1 cellular context compared by ENCODE assay signal in genomic region chr10:117375360-117376147, GRCh38.
TF ChIP-seq lines count a peak whose summit lies in the region.

Gene PDZD8 (minus strand): TSS chr10:117375440. CDS start chr10:117375227, 213 bp downstream.

TF ChIP-seq in H1, 55 proteins besides CTCF, POLR2A, EP300 and RAD21:
- TF ChIP-seq CHD1 (IDR thresholded peaks at IDR 0.05; ENCODE audit: low read depth, low read length) (no peak), RXRA (IDR thresholded peaks at IDR 0.05; ENCODE audit: insufficient read depth, low read depth, low read length) (no peak), HDAC2 (IDR thresholded peaks at IDR 0.05; ENCODE audit: borderline replicate concordance in 1 of 2, low read depth in 2 of 2, low read length in 2 of 2) (peak; percentile 15 to 73; a peak in 2 of 4 replicates), RFX5 (IDR thresholded peaks at IDR 0.05; ENCODE audit: borderline replicate concordance, low read depth, low read length) (no peak), GABPA (IDR thresholded peaks at IDR 0.05; ENCODE audit: borderline replicate concordance, insufficient read depth, low read length) (no peak), GTF2F1 (IDR thresholded peaks at IDR 0.05; ENCODE audit: borderline replicate concordance, low read depth, low read length) (no peak), ZNF274 (IDR thresholded peaks at IDR 0.05; ENCODE audit: borderline replicate concordance, extremely low read depth, low read length) (no peak), SP2 (IDR thresholded peaks at IDR 0.05; ENCODE audit: low read length) (no peak), PHF8 (conservative IDR thresholded peaks at IDR 0.05; ENCODE audit: low read depth, low read length) (peak; percentile 47; the same call in 1 of the 2 replicates), MAX (IDR thresholded peaks at IDR 0.05) (peak; percentile 93), CREB1 (IDR thresholded peaks at IDR 0.05) (peak; percentile 83), BCL11A (IDR thresholded peaks at IDR 0.05; ENCODE audit: low read depth in 2 of 2, low read length in 2 of 2) (no peak), SIRT6 (IDR thresholded peaks at IDR 0.05; ENCODE audit: low read length) (no peak), TEAD4 (IDR thresholded peaks at IDR 0.05; ENCODE audit: low read depth, low read length) (peak; percentile 70), SAP30 (IDR thresholded peaks at IDR 0.05; ENCODE audit: insufficient read depth, insufficient replicate concordance, low read length) (no peak), TBP (IDR thresholded peaks at IDR 0.05; ENCODE audit: low read depth, low read length) (peak; percentile 52), YY1 (IDR thresholded peaks at IDR 0.05; ENCODE audit: low read depth, low read length) (no peak; the same call in 1 of the 2 replicates), MAFK (IDR thresholded peaks at IDR 0.05; ENCODE audit: low read depth, low read length) (no peak), ATF2 (IDR thresholded peaks at IDR 0.05; ENCODE audit: low read length) (no peak), SP1 (IDR thresholded peaks at IDR 0.05; ENCODE audit: low read depth, low read length) (no peak), CHD7 (IDR thresholded peaks at IDR 0.05; ENCODE audit: insufficient replicate concordance, low read length) (no peak), CBX5 (IDR thresholded peaks at IDR 0.05; ENCODE audit: low read depth, low read length) (no peak), KDM4A (IDR thresholded peaks at IDR 0.05; ENCODE audit: low read depth, low read length, severe bottlenecking) (peak; percentile 99), ASH2L (IDR thresholded peaks at IDR 0.05; ENCODE audit: low read length) (peak; percentile 93), TCF12 (IDR thresholded peaks at IDR 0.05; ENCODE audit: low read depth, low read length) (no peak), CTBP2 (IDR thresholded peaks at IDR 0.05; ENCODE audit: borderline replicate concordance, insufficient read depth, insufficient read length, low read length) (peak; percentile 29), SP4 (IDR thresholded peaks at IDR 0.05; ENCODE audit: low read length) (no peak), BACH1 (IDR thresholded peaks at IDR 0.05; ENCODE audit: low read length) (peak; percentile 16; the same call in 1 of the 2 replicates), JUND (IDR thresholded peaks at IDR 0.05; ENCODE audit: low read length) (no peak), RNF2 (IDR thresholded peaks at IDR 0.05; ENCODE audit: borderline replicate concordance, low read depth, low read length, missing control alignments, poor library complexity, severe bottlenecking) (no peak), NANOG (IDR thresholded peaks at IDR 0.05; ENCODE audit: insufficient read depth, low read depth, low read length, poor library complexity, severe bottlenecking) (no peak), CHD2 (IDR thresholded peaks at IDR 0.05; ENCODE audit: low read length) (no peak), POLR2AphosphoS5 (IDR thresholded peaks at IDR 0.05; ENCODE audit: low read depth, low read length) (no peak), KDM5A (IDR thresholded peaks at IDR 0.05; ENCODE audit: low read length) (no peak), EGR1 (IDR thresholded peaks at IDR 0.05; ENCODE audit: borderline replicate concordance, low read depth, low read length) (no peak), SUZ12 (IDR thresholded peaks at IDR 0.05; ENCODE audit: low read length) (no peak), NRF1 (IDR thresholded peaks at IDR 0.05; ENCODE audit: low read depth, low read length) (no peak), SIX5 (IDR thresholded peaks at IDR 0.05; ENCODE audit: low read depth, low read length) (no peak), TAF1 (IDR thresholded peaks at IDR 0.05; ENCODE audit: low read depth, low read length) (peak; percentile 79), USF2 (IDR thresholded peaks at IDR 0.05; ENCODE audit: low read length) (no peak), ATF3 (IDR thresholded peaks at IDR 0.05; ENCODE audit: insufficient read depth, low read depth, low read length) (no peak), E2F6 (IDR thresholded peaks at IDR 0.05) (0 out of 2 replicates have a peak, but pooled peaks have one; percentile 37), EZH2 (IDR thresholded peaks at IDR 0.05; ENCODE audit: low read depth, low read length, severe bottlenecking) (no peak), CBX8 (IDR thresholded peaks at IDR 0.05; ENCODE audit: borderline replicate concordance, low read depth, low read length) (no peak), TAF7 (optimal IDR thresholded peaks at IDR 0.05; ENCODE audit: borderline replicate concordance, low read depth, low read length) (peak; percentile 53), SRF (IDR thresholded peaks at IDR 0.05; ENCODE audit: low read depth, low read length) (no peak), SIN3A (conservative IDR thresholded peaks at IDR 0.05 in 1 of 2, IDR thresholded peaks at IDR 0.05 in 1 of 2; ENCODE audit: low read depth in 1 of 2, low read length in 2 of 2) (peak in 1 of 2 experiments; percentile 66; a peak in 1 of 4 replicates), CEBPB (IDR thresholded peaks at IDR 0.05; ENCODE audit: low read depth, low read length) (no peak), POU5F1 (IDR thresholded peaks at IDR 0.05; ENCODE audit: low read depth, low read length) (no peak), HDAC6 (IDR thresholded peaks at IDR 0.05; ENCODE audit: low read depth, low read length) (no peak), FOSL1 (IDR thresholded peaks at IDR 0.05; ENCODE audit: insufficient read depth, low read depth, low read length) (no peak), RBBP5 (IDR thresholded peaks at IDR 0.05; ENCODE audit: borderline replicate concordance, low read depth, low read length) (peak; percentile 96; the same call in 1 of the 2 replicates), BRCA1 (IDR thresholded peaks at IDR 0.05; ENCODE audit: low read depth, low read length) (no peak), JUN (IDR thresholded peaks at IDR 0.05; ENCODE audit: low read depth, low read length) (no peak), KDM1A (IDR thresholded peaks at IDR 0.05; ENCODE audit: borderline replicate concordance, low read length) (peak; percentile 86; the same call in 1 of the 2 replicates)
